In genomic region chr10:124717911-124718734, GRCh38 we compare ENCODE assay signal across 8 cellular contexts. TPM values are rescaled to one million over a fixed set of nuclear protein-coding genes. Genes with fewer than 3 reads are reported as not detected.
DNase-seq lines count a peak whose midpoint lies in the region; ATAC-seq, FAIRE-seq and TF ChIP-seq lines count a peak whose summit lies in the region.

No MANE protein-coding gene starts in this region.

- H2BK15ac ChIP-seq in H1 (ENCODE audit: low read length) = no peak overlapping the region

- no peak overlapping the region for H2AFZ ChIP-seq in H1 (ENCODE audit: low read length)

- intact Hi-C loops in sciatic nerve (cut with DNase I) = no loop called here

- H3K27me3 ChIP-seq in H1 (replicated peaks in 1 of 4; ENCODE audit: control insufficient read depth in 3 of 4, extremely low read depth in 1 of 4, insufficient read depth in 3 of 4, low read length in 3 of 4) = no peaks in the 10 kb centered on the region

- no peak overlapping the region for H2BK5ac ChIP-seq in H1 (ENCODE audit: low read depth, low read length)

- no peak overlapping the region for H3K23ac ChIP-seq in H1 (ENCODE audit: insufficient read length)

- no peak overlapping the region for H3K56ac ChIP-seq in H1 (replicated peaks; ENCODE audit: insufficient read length, low read depth, low read length)

- no peak overlapping the region for H4K91ac ChIP-seq in H1 (replicated peaks; ENCODE audit: insufficient read length, low read length)

- H2BK12ac ChIP-seq in H1 (ENCODE audit: low read depth, low read length) = no peak overlapping the region

- H2BK120ac ChIP-seq in H1 (replicated peaks; ENCODE audit: low read depth, low read length) = no peak overlapping the region

- no peaks in the 10 kb centered on the region for H3K23me2 ChIP-seq in H1 (ENCODE audit: low read depth, low read length)

- no peaks in the 10 kb centered on the region for H3K36me3 ChIP-seq in H1 (ENCODE audit: control insufficient read depth in 2 of 4, insufficient read depth in 4 of 4, low read length in 3 of 4)

- H4K8ac ChIP-seq in H1 (ENCODE audit: extremely low read depth, insufficient read depth, low read length) = no peak overlapping the region

- peaks cover 6% of the 10 kb centered on the region for H3K79me1 ChIP-seq in H1 (ENCODE audit: low read depth, low read length)

- no peak overlapping the region for H3K18ac ChIP-seq in H1 (ENCODE audit: extremely low read depth, low read length)

- peaks cover 2 to 12% of the 10 kb centered on the region in 2 experiments for H4K20me1 ChIP-seq in H1 (replicated peaks in 1 of 2; ENCODE audit: control insufficient read depth in 1 of 2, insufficient read depth in 2 of 2, low read length in 2 of 2)

- TF ChIP-seq POLR2A in H1 (IDR thresholded peaks at IDR 0.05; ENCODE audit: control extremely low read depth in 1 of 2, low read depth in 2 of 2, low read length in 2 of 2) = no peak

- TF ChIP-seq CTCF in H1 (IDR thresholded peaks at IDR 0.05; ENCODE audit: control extremely low read depth in 1 of 3, insufficient read depth in 1 of 3, low read depth in 1 of 3, low read length in 3 of 3) = no peak

- H3K9ac ChIP-seq in H1 (replicated peaks in 1 of 4; ENCODE audit: extremely low read depth in 1 of 4, low read depth in 3 of 4, low read length in 3 of 4) = no peak overlapping the region

- H2AK5ac ChIP-seq in H1 (ENCODE audit: low read depth, low read length) = peak overlapping the region; percentile 54; the same call in 1 of the 2 replicates

- DNase-seq in D341Med (ENCODE audit: low spot score) = peak; percentile 30
- peak; percentile 10 for DNase-seq in M059J (ENCODE audit: low read depth)
- peak; percentile 68 to 74 for DNase-seq in activated CD4-positive, alpha-beta T cell treated with anti-CD3 and anti-CD28 coated beads, Interleukin-2, amount 50 U/mL, for 4 hours
- DNase-seq in H1 (ENCODE audit: low read depth in 1 of 2, low spot score in 2 of 2) = no peak
- DNase-seq in sciatic nerve (ENCODE audit: low spot score) = no peak
- no peak for DNase-seq in NCI-H1092 (lab: John Stamatoyannopoulos, UW)

- H4K5ac ChIP-seq in H1 (ENCODE audit: insufficient read length, low read depth, low read length) = no peak overlapping the region

- FAIRE-seq in H1 (lab: Jason Lieb, UNC) = no peak

- no peaks in the 10 kb centered on the region for H3K79me2 ChIP-seq in H1 (ENCODE audit: control insufficient read depth in 1 of 2, insufficient read depth in 2 of 2, low read length in 2 of 2)

- ATAC-seq in GM21529 (IDR thresholded peaks at IDR 0.05; ENCODE audit: unreplicated experiment) = peak; percentile 61
- peak; percentile 7 for ATAC-seq in sciatic nerve
- ATAC-seq in GM19324 (IDR thresholded peaks at IDR 0.05; ENCODE audit: low FRiP score, unreplicated experiment) = no peak

- no peak for TF ChIP-seq RAD21 in H1 (IDR thresholded peaks at IDR 0.05 in 1 of 2, conservative IDR thresholded peaks at IDR 0.05 in 1 of 2; ENCODE audit: low read depth in 2 of 2, low read length in 2 of 2)

- H3K4me3 ChIP-seq in H1 (ENCODE audit: extremely low read depth in 1 of 4, insufficient read depth in 2 of 4, low read depth in 3 of 4, low read length in 4 of 4) = no peak overlapping the region

- H3K4ac ChIP-seq in H1 (replicated peaks; ENCODE audit: insufficient read length, low read depth, low read length) = no peak overlapping the region

- H3K4me1 ChIP-seq in H1 (replicated peaks in 1 of 4; ENCODE audit: control insufficient read depth in 3 of 4, insufficient read depth in 4 of 4, low read length in 3 of 4) = peaks cover 0 to 1% (median 0%) of the 10 kb centered on the region in 4 experiments; a peak in 1 of 7 replicates

- H3K27ac ChIP-seq in H1 (ENCODE audit: low read depth, low read length) = no peak overlapping the region

- POLR2A ChIA-PET in H1 (lab: Charles Lee; ENCODE audit: partially characterized antibody) = interaction anchor here (0.6 to 1.1 kb wide), 4 partner anchors 23 to 269 kb away, joined by 3 to 5 read pairs (median 3); no protein-coding TSS in a partner anchor

- H3K4me2 ChIP-seq in H1 (ENCODE audit: insufficient read depth in 1 of 2, low read depth in 2 of 2, low read length in 2 of 2) = no peak overlapping the region

- CTCF ChIA-PET in H1 (lab: Charles Lee; ENCODE audit: partially characterized antibody) = interaction anchor here (0.6 to 4.5 kb wide), 38 partner anchors 9 to 652 kb away, joined by 3 to 31 read pairs (median 4); no protein-coding TSS in a partner anchor

- WGBS in H1 (ENCODE audit: extremely low coverage in 1 of 2, insufficient coverage in 1 of 2, insufficient read length in 1 of 2, insufficient replicate concordance in 2 of 2, low coverage in 1 of 2, low lambda C conversion rate in 2 of 2, missing lambda C conversion rate in 1 of 2), 2 experiments = 90% methylated on average over 12 of the region's 12 CpGs; no CpG with 5 or more reads in 1 of the 2 experiments

- H3K14ac ChIP-seq in H1 (ENCODE audit: insufficient read length) = no peak overlapping the region

- H3K9me3 ChIP-seq in H1 (ENCODE audit: insufficient read depth in 2 of 2, low read depth in 1 of 2, low read length in 1 of 2) = no peaks in the 10 kb centered on the region

- H2BK20ac ChIP-seq in H1 (ENCODE audit: low read length) = no peak overlapping the region

- TF ChIP-seq EP300 in H1 (IDR thresholded peaks at IDR 0.05; ENCODE audit: borderline replicate concordance in 1 of 2, low read depth in 2 of 2, low read length in 2 of 2) = no peak

TF ChIP-seq in H1, 55 proteins besides CTCF, POLR2A, EP300 and RAD21:
- no peak for TF ChIP-seq POLR2AphosphoS5 (IDR thresholded peaks at IDR 0.05; ENCODE audit: low read depth, low read length)
- no peak for TF ChIP-seq SP2 (IDR thresholded peaks at IDR 0.05; ENCODE audit: low read length)
TF ChIP-seq in H1: peak in this region for 0.

RNA-seq across cellular contexts. Expression of gene FAM53B, which starts 26.1 kb away (rescaled TPM):
- 7.7 and 16.7 TPM in 2 replicates for total RNA-seq in M059J (2014; rRNA removed; shearing (Covaris generic))
- 13.9 and 14.4 TPM in 2 replicates for total RNA-seq in H1 (2021; fragmentation: NEBNext Ultra II Directional; extraction: Animal tissue kit (Norgen Biotek cat#: 25700))
- 5.3 and 7.9 TPM in 2 replicates for polyA plus RNA-seq in H1 (2011; rRNA removed)
- 6.9 TPM for polyA plus RNA-seq in H1 (2011; cell fraction: cytosol; rRNA removed)
- polyA plus RNA-seq in H1 (2011; cell fraction: nucleus; rRNA removed) = 9.7 TPM
- 6.0 to 8.9 TPM (median 8.6 TPM) in 4 replicates for polyA plus RNA-seq in H1 (2012, experiment 1 of 2)
- polyA plus RNA-seq in H1 (2012, experiment 2 of 2) = 7.8 TPM
- 5.2 TPM for polyA plus RNA-seq in H1 (2013, experiment 1 of 2)
- polyA plus RNA-seq in H1 (2013, experiment 2 of 2) = 5.4 TPM
- 15.9 and 18.0 TPM in 2 replicates for polyA minus RNA-seq in H1 (2011; rRNA and poly(A)+ RNA removed)
- 13.6 TPM for polyA minus RNA-seq in H1 (2011; cell fraction: cytosol; rRNA and poly(A)+ RNA removed)
- polyA minus RNA-seq in H1 (2011; cell fraction: nucleus; rRNA and poly(A)+ RNA removed) = 14.8 TPM
- 48.0 TPM for total RNA-seq in sciatic nerve

Comparison
In these comparisons a context has a peak if more than half of its experiments do, and no peak if none do; other contexts are left out.
1. DNase-seq: peak in D341Med (single experiment), M059J (single experiment) and activated CD4-positive, alpha-beta T cell treated with anti-CD3 and anti-CD28 coated beads, Interleukin-2, amount 50 U/mL, for 4 hours (2 of 2); none in H1 (0 of 2), sciatic nerve (single experiment) and NCI-H1092 (single experiment).